11 cellular contexts compared by ENCODE assay signal in the genomic region with DNA sequence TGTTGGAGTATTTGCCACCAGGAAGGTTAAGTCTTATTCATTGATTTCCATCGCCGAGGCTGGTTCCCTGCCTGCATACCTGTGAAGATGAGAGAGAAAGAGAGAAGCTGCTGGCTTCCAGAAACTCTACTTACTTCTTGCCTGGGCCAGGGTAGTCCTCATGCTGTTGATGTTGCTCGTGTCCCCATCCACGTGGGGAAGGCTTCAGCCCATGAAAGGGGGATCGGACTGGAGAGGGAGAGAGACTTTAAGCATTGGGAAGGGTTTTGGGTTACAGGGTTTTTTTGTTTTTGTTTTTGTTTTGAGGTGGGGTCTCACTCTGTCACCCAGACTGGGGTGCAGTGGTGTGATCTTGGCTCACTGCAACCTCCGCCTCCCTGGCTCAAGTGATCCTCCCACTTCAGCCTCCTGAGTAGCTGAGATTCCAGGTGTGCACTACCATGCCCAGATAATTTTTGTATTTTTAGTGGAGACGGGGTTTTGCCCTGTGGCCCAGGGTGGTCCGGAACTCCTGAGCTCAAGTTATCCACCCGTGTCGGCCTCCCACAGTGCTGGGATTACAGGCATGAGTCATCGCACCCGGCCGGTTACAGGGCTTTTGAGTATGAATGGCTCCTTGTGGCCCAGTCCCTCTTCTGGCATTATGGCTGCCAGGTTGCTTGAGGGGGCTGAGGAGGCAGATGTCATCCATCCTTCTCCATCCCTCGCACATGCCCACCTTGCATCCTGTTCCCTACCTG. TPM values are rescaled to one million over a fixed set of nuclear protein-coding genes. Genes with fewer than 3 reads are reported as not detected.
DNase-seq lines count a peak whose midpoint lies in the region; ATAC-seq and TF ChIP-seq lines count a peak whose summit lies in the region.
"Had no signal": no experiment of that assay in that cellular context is flagged by ENCODE, and none has a peak within 500 bp of the region (broad histone marks: within the 10 kb centered on the region; RNA-seq: fewer than 3 reads in every experiment).

No MANE protein-coding gene starts in this region.

- peak overlapping the region in 10 of 11 experiments; percentile 30 to 81 (median 74); a peak in 20 of 22 replicates for H3K9ac ChIP-seq in BLaER1 treated with 17β-estradiol and CSF1 and Interleukin-3, amounts not matched to agents 10 nM and 100 nM

- POLR2A ChIA-PET in activated CD4-positive, alpha-beta memory T cell treated with anti-CD3 and anti-CD28 coated beads, Interleukin-2, amount 10 ng/mL, durations not matched to agents 7 days and 5 days (lab: Charles Lee) = no interaction called here

- no peaks in the 10 kb centered on the region for H3K27me3 ChIP-seq in BLaER1 treated with 17β-estradiol and CSF1 and Interleukin-3, amounts not matched to agents 10 nM and 100 nM
- H3K27me3 ChIP-seq in psoas muscle (ENCODE audit: insufficient read depth in 3 of 3, low read length in 2 of 3) = no peaks in the 10 kb centered on the region

- peak overlapping the region; percentile 81 to 95 (median 90) for H3K4me2 ChIP-seq in BLaER1 treated with 17β-estradiol and CSF1 and Interleukin-3, amounts not matched to agents 10 nM and 100 nM

- ATAC-seq in psoas muscle = no peak
- ATAC-seq in GM21619 (IDR thresholded peaks at IDR 0.05; ENCODE audit: unreplicated experiment) = no peak
- ATAC-seq in GM21786 (IDR thresholded peaks at IDR 0.05; ENCODE audit: unreplicated experiment) = no peak

- H3K36me3 Mint-ChIP-seq in activated CD4-positive, alpha-beta memory T cell treated with anti-CD3 and anti-CD28 coated beads, Interleukin-2, amount 10 ng/mL, durations not matched to agents 7 days and 5 days (ENCODE audit: low read depth) = no peaks in the 10 kb centered on the region
- H3K36me3 Mint-ChIP-seq: brain had no signal

- no peak overlapping the region for H3K27ac Mint-ChIP-seq in activated CD4-positive, alpha-beta memory T cell treated with anti-CD3 and anti-CD28 coated beads, Interleukin-2, amount 10 ng/mL, durations not matched to agents 7 days and 5 days

- CTCF ChIA-PET in activated CD4-positive, alpha-beta memory T cell treated with anti-CD3 and anti-CD28 coated beads, Interleukin-2, amount 10 ng/mL, durations not matched to agents 7 days and 5 days (lab: Charles Lee) = no interaction called here

- peaks cover 9% of the 10 kb centered on the region for H3K4me1 Mint-ChIP-seq in activated CD4-positive, alpha-beta memory T cell treated with anti-CD3 and anti-CD28 coated beads, Interleukin-2, amount 10 ng/mL, durations not matched to agents 7 days and 5 days

- no peaks in the 10 kb centered on the region for H3K36me3 ChIP-seq in BLaER1 treated with 17β-estradiol and CSF1 and Interleukin-3, amounts not matched to agents 10 nM and 100 nM
- peaks cover 0 to 2% of the 10 kb centered on the region in 2 donors for H3K36me3 ChIP-seq in psoas muscle (ENCODE audit: insufficient read depth in 1 of 2, low read depth in 1 of 2)

- H3K4me3 ChIP-seq in BLaER1 treated with 17β-estradiol and CSF1 and Interleukin-3, amounts not matched to agents 10 nM and 100 nM = peak overlapping the region in 7 of 10 experiments; percentile 21 to 46 (median 40); a peak in 12 of 20 replicates
- no peak overlapping the region for H3K4me3 ChIP-seq in psoas muscle

- no peaks in the 10 kb centered on the region for H3K9me3 Mint-ChIP-seq in activated CD4-positive, alpha-beta memory T cell treated with anti-CD3 and anti-CD28 coated beads, Interleukin-2, amount 10 ng/mL, durations not matched to agents 7 days and 5 days

- no peaks in the 10 kb centered on the region for H3K9me3 ChIP-seq in BLaER1 treated with 17β-estradiol and CSF1 and Interleukin-3, amounts not matched to agents 10 nM and 100 nM (replicated peaks in 1 of 11)
- H3K9me3 ChIP-seq in psoas muscle = no peaks in the 10 kb centered on the region

- H3K27ac ChIP-seq in BLaER1 treated with 17β-estradiol and CSF1 and Interleukin-3, amounts not matched to agents 10 nM and 100 nM = peak overlapping the region; percentile 54 to 95 (median 87); a peak in 21 of 22 replicates
- H3K27ac ChIP-seq in psoas muscle = peak overlapping the region; percentile 73

- H4K20me1 ChIP-seq in BLaER1 treated with 17β-estradiol and CSF1 and Interleukin-3, amounts not matched to agents 10 nM and 100 nM = no peaks in the 10 kb centered on the region

- DNase-seq in RPMI7951 (ENCODE audit: low read depth) (peak; percentile 80), fibroblast of gingiva (ENCODE audit: low read depth) (peak; percentile 36), psoas muscle (peak in 1 of 2 donors; percentile 45), NCI-H1105 treated with DMSO at 0.1 percent for 48 hours (lab: John Stamatoyannopoulos, UW) (no peak)
- no peak for DNase-seq in activated CD4-positive, alpha-beta memory T cell treated with anti-CD3 and anti-CD28 coated beads, Interleukin-2, amount 10 ng/mL, durations not matched to agents 7 days and 5 days
- DNase-seq: Calu3, NCI-H526 treated with DMSO at 0.1 percent for 48 hours had no signal

- 74 to 87% (median 79%) methylated on average over 14 of the region's 14 CpGs for WGBS in psoas muscle, 3 donors

- intact Hi-C loops in psoas muscle (cut with DNase I) = no loop called here

- no peak for TF ChIP-seq CTCF in psoas muscle (IDR thresholded peaks at IDR 0.05)

- H3K4me3 Mint-ChIP-seq in activated CD4-positive, alpha-beta memory T cell treated with anti-CD3 and anti-CD28 coated beads, Interleukin-2, amount 10 ng/mL, durations not matched to agents 7 days and 5 days = no peak overlapping the region
- H3K4me3 Mint-ChIP-seq: brain had no signal

- peaks cover 4% of the 10 kb centered on the region for H3K27me3 Mint-ChIP-seq in activated CD4-positive, alpha-beta memory T cell treated with anti-CD3 and anti-CD28 coated beads, Interleukin-2, amount 10 ng/mL, durations not matched to agents 7 days and 5 days

- peaks cover 65 to 94% (median 83%) of the 10 kb centered on the region in 10 experiments for H3K4me1 ChIP-seq in BLaER1 treated with 17β-estradiol and CSF1 and Interleukin-3, amounts not matched to agents 10 nM and 100 nM
- H3K4me1 ChIP-seq in psoas muscle = peaks cover 43% of the 10 kb centered on the region

RNA-seq across cellular contexts. Expression of gene ITGB3, which starts 26.6 kb away (rescaled TPM):
- 19.7 and 26.7 TPM in 2 replicates for total RNA-seq in RPMI7951 (2014; rRNA removed; shearing (Covaris generic))
- total RNA-seq in psoas muscle = 1 to 10 TPM; 1.1 to 3.9 (median 2.2) TPM
- polyA plus RNA-seq in psoas muscle = 1 to 10 TPM in 1 of 3 donors, under 1 TPM in 2; 0.32 to 5.4 (median 0.77) TPM
- 1 to 10 TPM; 1.9 to 2.2 TPM for total RNA-seq in activated CD4-positive, alpha-beta memory T cell treated with anti-CD3 and anti-CD28 coated beads, Interleukin-2, amount 10 ng/mL, durations not matched to agents 7 days and 5 days

RNA-seq across cellular contexts. Expression of gene EFCAB13, which starts 43.5 kb away (rescaled TPM):
- 1.6 and 3.0 TPM in 2 replicates for total RNA-seq in RPMI7951 (2014; rRNA removed; shearing (Covaris generic))
- total RNA-seq in psoas muscle = 1 to 10 TPM in 1 of 4 donors, under 1 TPM in 3; 0.37 to 2.2 (median 0.83) TPM
- polyA plus RNA-seq in psoas muscle = under 1 TPM; 0.32 to 0.77 (median 0.55) TPM
- total RNA-seq in activated CD4-positive, alpha-beta memory T cell treated with anti-CD3 and anti-CD28 coated beads, Interleukin-2, amount 10 ng/mL, durations not matched to agents 7 days and 5 days = 1 to 10 TPM; 5.7 to 6.4 TPM

Comparison
In these comparisons a context has a peak if more than half of its experiments do, and no peak if none do; other contexts are left out.
1. DNase-seq: peak in RPMI7951 (single experiment) and fibroblast of gingiva (single experiment); none in NCI-H1105 treated with DMSO at 0.1 percent for 48 hours (single experiment) and activated CD4-positive, alpha-beta memory T cell treated with anti-CD3 and anti-CD28 coated beads, Interleukin-2, amount 10 ng/mL, durations not matched to agents 7 days and 5 days (single experiment).